33 cellular contexts compared by ENCODE assay signal in genomic region chr16:13479549-13479948, GRCh38.
"Had no signal": no experiment of that assay in that cellular context is flagged by ENCODE, and none has a peak within 500 bp of the region (broad histone marks: within the 10 kb centered on the region; RNA-seq: fewer than 3 reads in every experiment).

No MANE protein-coding gene starts in this region.

- H3K27me3 ChIP-seq: MG63 had no signal

- H3K36me3 ChIP-seq: MG63 had no signal

- H3K9me3 ChIP-seq: MG63 had no signal

- DNase-seq: Kasumi-1, MG63, MM.1S, MV-4-11, NCI-H1048, NCI-H1092, NCI-H1092 treated with DMSO at 0.1 percent for 48 hours, NCI-H1105, NCI-H1105 treated with DMSO at 0.1 percent for 48 hours, NCI-H1417, NCI-H1417 treated with DMSO at 0.1 percent for 48 hours, NCI-H1436, NCI-H1436 treated with DMSO at 0.1 percent for 48 hours, NCI-H146, NCI-H1694, NCI-H1694 treated with DMSO at 0.1 percent for 48 hours, NCI-H187, NCI-H187 treated with DMSO at 0.1 percent for 48 hours, NCI-H1930, NCI-H2029, NCI-H2029 treated with DMSO at 0.1 percent for 48 hours, NCI-H2081, NCI-H2081 treated with DMSO at 0.1 percent for 48 hours, NCI-H2107, NCI-H2171, NCI-H2171 treated with DMSO at 0.1 percent for 48 hours, NCI-H2227 treated with DMSO at 0.1 percent for 48 hours, NCI-H226, NCI-H345, NCI-H446, NCI-H446 treated with DMSO at 0.1 percent for 48 hours, NCI-H510A, NCI-H510A treated with DMSO at 0.1 percent for 48 hours had no signal

- H3K4me3 ChIP-seq: MG63 had no signal
